8 cellular contexts compared by ENCODE assay signal in genomic region chrX:21745756-21746155, GRCh38. TPM values are rescaled to one million over a fixed set of nuclear protein-coding genes. Genes with fewer than 3 reads are reported as not detected.
A peak's percentile ranks its signal among the peaks of the same experiment; 100 is the strongest.
DNase-seq lines count a peak whose midpoint lies in the region; FAIRE-seq and TF ChIP-seq lines count a peak whose summit lies in the region.

No MANE protein-coding gene starts in this region.

- H3K36me3 ChIP-seq in A673 (ENCODE audit: insufficient read depth, low read length, poor library complexity, severe bottlenecking) = no peaks in the 10 kb centered on the region

- intact Hi-C loops in A673 (cut with micrococcal nuclease; ENCODE audit: unreplicated experiment) = loop anchor here (1.0 to 10.0 kb wide), 3 partner anchors 229 to 1215 kb away; no protein-coding TSS in a partner anchor

- H3K27ac ChIP-seq in A673 (ENCODE audit: low read depth, low read length, poor library complexity, severe bottlenecking) = no peak overlapping the region

- H3K9me3 ChIP-seq in A673 (ENCODE audit: low read depth, low read length, poor library complexity, severe bottlenecking) = no peaks in the 10 kb centered on the region

- H3K4me3 ChIP-seq in A673 (ENCODE audit: low read depth, low read length, poor library complexity, severe bottlenecking) = no peak overlapping the region

- POLR2A ChIA-PET in A673 (lab: Charles Lee; ENCODE audit: low non-redundant PET) = no interaction called here

- TF ChIP-seq POLR2A in GM12891 (IDR thresholded peaks at IDR 0.05; ENCODE audit: low read depth, low read length) = no peak

- peak; percentile 84 for TF ChIP-seq CTCF in A673 (conservative IDR thresholded peaks at IDR 0.05; ENCODE audit: low read depth, low read length)

- CTCF ChIA-PET in A673 (lab: Charles Lee) = interaction anchor here (1.6 to 2.2 kb wide), 2 partner anchors 1216 to 1219 kb away, joined by 7 to 9 read pairs; no protein-coding TSS in a partner anchor

- DNase-seq in A673 (ENCODE audit: low spot score) (peak; percentile 52), GM12891 (ENCODE audit: insufficient read length, low spot score) (no peak), NCI-H2227 (lab: John Stamatoyannopoulos, UW; ENCODE audit: unreplicated experiment) (peak; percentile 60), germinal center (ENCODE audit: low spot score) (peak; percentile 2), amniotic stem cell (lab: John Stamatoyannopoulos, UW) (no peak)
- peak; percentile 39 for DNase-seq in activated T-cell treated with anti-CD3 and anti-CD28 coated beads, Interleukin-2, amount 50 U/mL, for 1 hour
- DNase-seq in stimulated activated CD4-positive, alpha-beta T cell treated with anti-CD3 and anti-CD28 coated beads, Interleukin-1b, Interleukin-23, amount 100 ng/mL, for 4 hours (ENCODE audit: low read depth in 2 of 2) = peak; percentile 15 to 17
- DNase-seq in NK-92 treated with Interleukin-12 subunit alpha and Interleukin-12 subunit beta, amount 100 ng/mL, for 24 hours (lab: John Stamatoyannopoulos, UW) = no peak

- no TSS peak for BruUV-seq in A673 (replicated peaks; lab: Mats Ljungman, UMichigan)

- H3K27me3 ChIP-seq in A673 (replicated peaks; ENCODE audit: insufficient read depth, low read depth, low read length, poor library complexity) = peaks cover 14% of the 10 kb centered on the region

- H3K4me1 ChIP-seq in A673 (ENCODE audit: insufficient read depth, low read length, poor library complexity, severe bottlenecking) = no peaks in the 10 kb centered on the region

- peak; percentile 72 for FAIRE-seq in GM12891 (lab: Jason Lieb, UNC)

TF ChIP-seq in GM12891, 5 proteins besides CTCF, POLR2A, EP300 and RAD21:
- no peak for TF ChIP-seq POU2F2 (IDR thresholded peaks at IDR 0.05; ENCODE audit: low read depth, low read length)
- no peak for TF ChIP-seq PAX5 (IDR thresholded peaks at IDR 0.05; ENCODE audit: insufficient read depth, low read length, severe bottlenecking)
TF ChIP-seq in GM12891: peak in this region for 0.

RNA-seq across cellular contexts. Expression of gene SMPX, which starts 12.2 kb away (rescaled TPM):
- not detected in 2 replicates for total RNA-seq in A673 (2021)
- not detected for polyA plus RNA-seq in GM12891 (2012; ENCODE audit: low read depth, missing spikeins)

Comparison
In these comparisons a context has a peak if more than half of its experiments do, and no peak if none do; other contexts are left out.
1. DNase-seq: peak in A673 (single experiment), NCI-H2227 (single experiment), activated T-cell treated with anti-CD3 and anti-CD28 coated beads, Interleukin-2, amount 50 U/mL, for 1 hour (single experiment), germinal center (single experiment) and stimulated activated CD4-positive, alpha-beta T cell treated with anti-CD3 and anti-CD28 coated beads, Interleukin-1b, Interleukin-23, amount 100 ng/mL, for 4 hours (2 of 2); none in GM12891 (single experiment), NK-92 treated with Interleukin-12 subunit alpha and Interleukin-12 subunit beta, amount 100 ng/mL, for 24 hours (single experiment) and amniotic stem cell (single experiment).